In the genomic region with DNA sequence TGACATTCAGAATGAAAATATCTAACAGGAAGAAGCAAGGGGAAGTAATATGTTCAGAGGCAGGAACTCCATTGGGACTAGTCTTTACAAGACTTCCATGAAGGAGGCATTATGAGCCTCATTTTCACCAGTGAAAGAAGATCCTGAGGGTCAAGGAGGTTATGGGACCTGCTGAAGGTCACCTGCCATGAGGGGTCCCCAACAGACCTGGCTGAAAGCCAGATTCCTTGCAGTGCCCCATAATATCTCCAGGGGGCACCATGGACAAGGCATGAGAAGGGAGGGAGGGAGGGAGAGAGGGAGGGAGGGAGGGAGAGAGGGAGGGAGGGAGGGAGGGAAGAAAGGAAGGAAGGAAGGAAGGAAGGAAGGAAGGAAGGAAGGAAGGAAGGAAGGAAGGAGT, we compare ENCODE assay signal across 1 cellular context.
TF ChIP-seq lines count a peak whose summit lies in the region.

No MANE protein-coding gene starts in this region.

TF ChIP-seq in H1, 55 proteins besides CTCF, POLR2A, EP300 and RAD21 (continued from another document):
- TF ChIP-seq TEAD4 (IDR thresholded peaks at IDR 0.05; ENCODE audit: low read depth, low read length) (no peak), SAP30 (IDR thresholded peaks at IDR 0.05; ENCODE audit: insufficient read depth, insufficient replicate concordance, low read length) (no peak), BRCA1 (IDR thresholded peaks at IDR 0.05; ENCODE audit: low read depth, low read length) (no peak), SP2 (IDR thresholded peaks at IDR 0.05; ENCODE audit: low read length) (no peak), POLR2AphosphoS5 (IDR thresholded peaks at IDR 0.05; ENCODE audit: low read depth, low read length) (no peak), MAFK (IDR thresholded peaks at IDR 0.05; ENCODE audit: low read depth, low read length) (no peak), JUN (IDR thresholded peaks at IDR 0.05; ENCODE audit: low read depth, low read length) (no peak), POU5F1 (IDR thresholded peaks at IDR 0.05; ENCODE audit: low read depth, low read length) (no peak), SUZ12 (IDR thresholded peaks at IDR 0.05; ENCODE audit: low read length) (no peak), HDAC2 (IDR thresholded peaks at IDR 0.05; ENCODE audit: borderline replicate concordance in 1 of 2, low read depth in 2 of 2, low read length in 2 of 2) (no peak), TAF7 (optimal IDR thresholded peaks at IDR 0.05; ENCODE audit: borderline replicate concordance, low read depth, low read length) (no peak), SIRT6 (IDR thresholded peaks at IDR 0.05; ENCODE audit: low read length) (no peak), BACH1 (IDR thresholded peaks at IDR 0.05; ENCODE audit: low read length) (no peak)
TF ChIP-seq in H1: peak in this region for 0.
